Comparison of ENCODE assay signal across 20 cellular contexts in the genomic region with DNA sequence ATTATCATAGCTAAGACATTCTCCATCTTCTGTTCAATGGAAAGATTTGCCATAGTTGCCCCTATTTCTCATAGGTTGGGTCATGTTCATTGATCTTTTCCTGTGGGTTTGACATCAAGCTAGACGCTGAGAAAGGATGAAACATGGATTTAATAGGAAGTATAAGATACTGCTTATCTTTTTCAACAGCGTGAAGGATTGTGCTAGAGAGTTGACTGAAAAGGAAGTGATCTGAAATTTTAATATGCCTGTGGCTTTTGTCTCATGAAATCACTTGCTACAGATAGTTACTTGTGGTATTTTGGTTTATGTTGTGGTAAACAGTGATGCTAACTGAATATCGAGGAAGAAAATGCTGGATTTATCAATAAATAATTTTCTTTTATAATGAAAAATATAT.
"Had no signal": no experiment of that assay in that cellular context is flagged by ENCODE, and none has a peak within 500 bp of the region (broad histone marks: within the 10 kb centered on the region; RNA-seq: fewer than 3 reads in every experiment).

No MANE protein-coding gene starts in this region.

- H3K9me3 ChIP-seq: lower lobe of right lung, ovary, psoas muscle, sigmoid colon, stomach, thyroid gland had no signal

- H3K4me3 ChIP-seq: lower lobe of right lung, ovary, psoas muscle, sigmoid colon, stomach, thyroid gland had no signal

- H3K36me3 ChIP-seq: lower lobe of right lung, ovary, sigmoid colon, stomach, thyroid gland had no signal

- ATAC-seq: left ventricle myocardium superior; lower lobe of right lung; natural killer cell; psoas muscle; right cardiac atrium; stimulated activated effector memory CD8-positive, alpha-beta T cell treated with anti-CD3 and anti-CD28 coated beads, Interleukin-12 subunit alpha, Interleukin-12 subunit beta, amount 100 ng/mL, for 72 hours had no signal

- H3K27me3 ChIP-seq: ovary, sigmoid colon, stomach, thyroid gland had no signal

- DNase-seq: cortex of kidney; effector CD4-positive, alpha-beta T cell; left ventricle myocardium superior; lower lobe of right lung; natural killer cell; occipital lobe; ovary; posterior cingulate gyrus; psoas muscle; right cardiac atrium; sigmoid colon; stimulated activated CD4-positive, alpha-beta T cell treated with anti-CD3 and anti-CD28 coated beads, Interleukin-2, amount 100 ng/mL, for 24 hours; stimulated activated CD4-positive, alpha-beta T cell treated with anti-CD3 and anti-CD28 coated beads, Interleukin-4, amount 100 ng/mL, for 24 hours; stimulated activated naive CD4-positive, alpha-beta T cell treated with Interleukin-2 at 50 U/mL for 16 hours; stomach; thyroid gland; trophoblast cell had no signal

- H3K27ac ChIP-seq: lower lobe of right lung, ovary, psoas muscle, sigmoid colon, stomach, thyroid gland had no signal

- H3K4me1 ChIP-seq: lower lobe of right lung, psoas muscle, sigmoid colon, stomach, thyroid gland had no signal

- FAIRE-seq: frontal cortex, keratinocyte had no signal
